ENCODE assay signal across 14 cellular contexts in genomic region chr14:69268763-69269162, GRCh38. TPM values are rescaled to one million over a fixed set of nuclear protein-coding genes. Genes with fewer than 3 reads are reported as not detected.
DNase-seq lines count a peak whose midpoint lies in the region; FAIRE-seq and TF ChIP-seq lines count a peak whose summit lies in the region.
"Had no signal": no experiment of that assay in that cellular context is flagged by ENCODE, and none has a peak within 500 bp of the region (broad histone marks: within the 10 kb centered on the region; RNA-seq: fewer than 3 reads in every experiment).

No MANE protein-coding gene starts in this region.

- H3K36me3 ChIP-seq in keratinocyte (ENCODE audit: control insufficient read depth in 2 of 2, extremely low read depth in 1 of 2, insufficient read depth in 2 of 2, low read length in 2 of 2), result no peaks in the 10 kb centered on the region

- H3K27ac ChIP-seq in keratinocyte (ENCODE audit: control insufficient read depth, insufficient read depth, low read length) (no peak overlapping the region), RWPE1 (no peak overlapping the region)

- H3K79me2 ChIP-seq in keratinocyte (ENCODE audit: control insufficient read depth, insufficient read depth, low read length), result no peaks in the 10 kb centered on the region

- peak overlapping the region; percentile 54 for H2AFZ ChIP-seq in keratinocyte (ENCODE audit: control insufficient read depth, low read length)

- CTCF ChIA-PET in RWPE1 (lab: Yijun Ruan, JAX), result interaction anchor here (0.6 to 0.7 kb wide), 2 partner anchors 9 to 114 kb away, joined by 3 to 6 read pairs; partner anchors contain the start of gene GALNT16

- no peaks in the 10 kb centered on the region for H3K9me1 ChIP-seq in keratinocyte (ENCODE audit: control insufficient read depth, extremely low read depth, insufficient read depth, low read length)

- H3K27me3 ChIP-seq in keratinocyte (ENCODE audit: control insufficient read depth, extremely low read depth, insufficient read depth, low read length), result peaks cover 7% of the 10 kb centered on the region

- FAIRE-seq in RCC 7860 (lab: Jason Lieb, UNC) (no peak), keratinocyte (lab: Jason Lieb, UNC) (peak; percentile 90)

- dilution Hi-C loops in keratinocyte (cut with MboI; ENCODE audit: extremely low pct_ligation_motif_present, low sequenced_read_pairs), result no loop called here

- TF ChIP-seq CTCF in AG10803 (conservative IDR thresholded peaks at IDR 0.05; ENCODE audit: low read length), result no peak
- TF ChIP-seq CTCF in epithelial cell of esophagus (IDR thresholded peaks at IDR 0.05; ENCODE audit: insufficient read depth, low read depth, low read length, missing control alignments), result no peak
- no peak for TF ChIP-seq CTCF in keratinocyte (optimal IDR thresholded peaks at IDR 0.05 in 1 of 3, IDR thresholded peaks at IDR 0.05 in 1 of 3, conservative IDR thresholded peaks at IDR 0.05 in 1 of 3; ENCODE audit: extremely low read depth in 1 of 3, insufficient read depth in 2 of 3, low read length in 3 of 3)
- TF ChIP-seq CTCF in RWPE1 (conservative IDR thresholded peaks at IDR 0.05; ENCODE audit: low read depth), result no peak

- peak overlapping the region; percentile 35 for H3K4me2 ChIP-seq in keratinocyte (ENCODE audit: control insufficient read depth, extremely low read depth, insufficient read depth, low read depth, low read length)

- no peaks in the 10 kb centered on the region for H3K9me3 ChIP-seq in keratinocyte (ENCODE audit: control insufficient read depth, low read depth, low read length)

- H3K4me1 ChIP-seq in keratinocyte (ENCODE audit: control insufficient read depth, extremely low read depth, insufficient read depth, low read length), result peaks cover 12% of the 10 kb centered on the region

- no peak overlapping the region for H3K9ac ChIP-seq in keratinocyte (ENCODE audit: control insufficient read depth, extremely low read depth, insufficient read depth, low read length)

- H3K4me3 ChIP-seq in AG10803 (ENCODE audit: low read length) (no peak overlapping the region), epithelial cell of esophagus (ENCODE audit: low read length) (no peak overlapping the region), keratinocyte (ENCODE audit: control insufficient read depth in 2 of 3, extremely low read depth in 1 of 3, insufficient read depth in 2 of 3, low read depth in 1 of 3, low read length in 3 of 3) (no peak overlapping the region)

- POLR2A ChIA-PET in RWPE1 (lab: Yijun Ruan, JAX; ENCODE audit: low non-redundant PET), result no interaction called here

- peak; percentile 67 for DNase-seq in AG10803 (ENCODE audit: low read depth)
- DNase-seq in RCC 7860 (ENCODE audit: low spot score), result peak; percentile 5
- peak; percentile 73 for DNase-seq in epithelial cell of esophagus (ENCODE audit: low read depth)
- DNase-seq in keratinocyte (ENCODE audit: low read depth, low spot score), result peak; percentile 19
- DNase-seq in cerebellum (ENCODE audit: low spot score), result no peak
- no peak for DNase-seq in DMS79 (lab: John Stamatoyannopoulos, UW)
- DNase-seq in RWPE1 (ENCODE audit: low spot score), result no peak
- DNase-seq in UCSD-AML1 (lab: John Stamatoyannopoulos, UW; ENCODE audit: unreplicated experiment), result no peak
- DNase-seq: activated naive CD4-positive, alpha-beta T cell; central memory CD4-positive, alpha-beta T cell; NCI-H1436 treated with DMSO at 0.1 percent for 48 hours; NCI-H69; SHP77; stimulated activated CD4-positive, alpha-beta T cell treated with anti-CD3 and anti-CD28 coated beads, Interleukin-2, amount 100 ng/mL, for 48 hours had no signal

- no peaks in the 10 kb centered on the region for H4K20me1 ChIP-seq in keratinocyte (ENCODE audit: control insufficient read depth, extremely low read depth, insufficient read depth, low read length)

RNA-seq across cellular contexts. Expression of gene GALNT16, which starts 8.8 kb away (rescaled TPM):
- 0.04 TPM in 1 of 3 replicates, not detected in the others for polyA plus RNA-seq in keratinocyte
- polyA plus RNA-seq in keratinocyte (2011; ENCODE audit: low read depth), result not detected
- polyA plus RNA-seq in keratinocyte (2011; cell fraction: cytosol; rRNA removed), result not detected in 2 replicates
- 0.04 TPM in 1 of 2 replicates, not detected in the other for polyA plus RNA-seq in keratinocyte (2011; cell fraction: nucleus; rRNA removed)
- 0.03 TPM in 1 of 2 replicates, not detected in the other for polyA plus RNA-seq in keratinocyte (2012; ENCODE audit: low replicate concordance)
- not detected in 3 replicates for polyA minus RNA-seq in keratinocyte
- polyA minus RNA-seq in keratinocyte (2011; cell fraction: cytosol; rRNA and poly(A)+ RNA removed), result not detected
- not detected in 2 replicates for polyA minus RNA-seq in keratinocyte (2011; cell fraction: nucleus; rRNA and poly(A)+ RNA removed)
- 9.3 TPM for total RNA-seq in cerebellum

Comparison
In these comparisons a context has a peak if more than half of its experiments do, and no peak if none do; other contexts are left out.
1. DNase-seq: peak in AG10803 (single experiment), RCC 7860 (single experiment), epithelial cell of esophagus (single experiment) and keratinocyte (single experiment); none in cerebellum (single experiment), DMS79 (single experiment), RWPE1 (single experiment) and UCSD-AML1 (single experiment).